2 cellular contexts compared by ENCODE assay signal in the genomic region with DNA sequence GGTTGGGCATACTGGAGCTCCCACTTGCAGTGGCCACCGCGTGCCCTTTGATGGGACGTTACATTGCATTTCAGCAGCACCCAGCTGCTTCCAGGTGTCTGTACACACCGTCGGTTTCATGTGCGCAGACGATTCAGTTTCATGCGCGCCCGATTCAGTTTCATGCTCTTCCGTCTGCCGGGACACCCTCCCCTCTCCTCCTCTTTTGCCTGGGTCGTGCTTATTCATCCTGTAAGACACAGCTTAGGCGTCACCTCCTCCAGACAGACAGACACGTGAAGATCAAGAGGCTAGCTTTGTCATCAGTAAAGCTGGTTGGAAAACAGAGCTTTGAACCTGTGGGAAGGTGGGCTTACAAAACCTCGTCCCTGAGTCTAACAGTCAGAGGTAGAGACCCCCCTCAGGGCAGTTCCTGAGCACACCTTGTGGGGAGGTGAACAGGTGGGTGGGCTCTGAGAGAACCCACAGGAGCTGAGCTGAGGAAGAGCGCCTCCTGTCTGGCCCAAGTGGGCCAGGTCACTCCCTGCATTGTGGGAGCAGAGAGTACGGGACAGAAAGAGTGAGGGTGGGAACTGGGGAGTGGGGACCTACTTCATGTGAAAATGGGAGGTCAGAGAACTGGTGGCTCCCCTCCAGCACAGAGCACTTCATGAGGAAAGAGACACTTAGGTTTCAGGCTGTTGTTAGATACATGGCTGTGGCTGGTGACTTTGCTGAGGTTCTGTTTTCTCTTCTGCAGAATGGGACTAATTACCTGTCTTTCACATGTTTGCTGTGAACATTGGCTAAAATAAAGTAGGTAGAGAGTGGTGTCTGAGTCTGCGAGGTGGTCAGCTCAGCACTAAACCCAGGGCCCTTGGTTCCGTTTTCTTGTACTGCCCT.
TF ChIP-seq lines count a peak whose summit lies in the region.

No MANE protein-coding gene starts in this region.

TF ChIP-seq in IMR-90, 13 proteins besides CTCF, POLR2A, EP300 and RAD21:
- no peak for TF ChIP-seq MAFK (IDR thresholded peaks at IDR 0.05; ENCODE audit: low read depth, low read length)
- TF ChIP-seq, protein P1, sequence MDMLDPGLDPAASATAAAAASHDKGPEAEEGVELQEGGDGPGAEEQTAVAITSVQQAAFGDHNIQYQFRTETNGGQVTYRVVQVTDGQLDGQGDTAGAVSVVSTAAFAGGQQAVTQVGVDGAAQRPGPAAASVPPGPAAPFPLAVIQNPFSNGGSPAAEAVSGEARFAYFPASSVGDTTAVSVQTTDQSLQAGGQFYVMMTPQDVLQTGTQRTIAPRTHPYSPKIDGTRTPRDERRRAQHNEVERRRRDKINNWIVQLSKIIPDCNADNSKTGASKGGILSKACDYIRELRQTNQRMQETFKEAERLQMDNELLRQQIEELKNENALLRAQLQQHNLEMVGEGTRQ (IDR thresholded peaks at IDR 0.05; ENCODE audit: low read depth, low read length): no peak
- TF ChIP-seq FOS (IDR thresholded peaks at IDR 0.05; ENCODE audit: low read depth, low read length): no peak
- TF ChIP-seq SMC3 (IDR thresholded peaks at IDR 0.05; ENCODE audit: low read depth, low read length): no peak

TF ChIP-seq in H1, 55 proteins besides CTCF, POLR2A, EP300 and RAD21:
- TF ChIP-seq CTBP2 (IDR thresholded peaks at IDR 0.05; ENCODE audit: borderline replicate concordance, insufficient read depth, insufficient read length, low read length): no peak
- TF ChIP-seq BCL11A (IDR thresholded peaks at IDR 0.05; ENCODE audit: low read depth in 2 of 2, low read length in 2 of 2): no peak
- no peak for TF ChIP-seq SIRT6 (IDR thresholded peaks at IDR 0.05; ENCODE audit: low read length)
- no peak for TF ChIP-seq BACH1 (IDR thresholded peaks at IDR 0.05; ENCODE audit: low read length)
- TF ChIP-seq MAFK (IDR thresholded peaks at IDR 0.05; ENCODE audit: low read depth, low read length): no peak
- TF ChIP-seq, protein P2, sequence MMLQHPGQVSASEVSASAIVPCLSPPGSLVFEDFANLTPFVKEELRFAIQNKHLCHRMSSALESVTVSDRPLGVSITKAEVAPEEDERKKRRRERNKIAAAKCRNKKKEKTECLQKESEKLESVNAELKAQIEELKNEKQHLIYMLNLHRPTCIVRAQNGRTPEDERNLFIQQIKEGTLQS (IDR thresholded peaks at IDR 0.05; ENCODE audit: insufficient read depth, low read depth, low read length): no peak
- TF ChIP-seq, protein P3, sequence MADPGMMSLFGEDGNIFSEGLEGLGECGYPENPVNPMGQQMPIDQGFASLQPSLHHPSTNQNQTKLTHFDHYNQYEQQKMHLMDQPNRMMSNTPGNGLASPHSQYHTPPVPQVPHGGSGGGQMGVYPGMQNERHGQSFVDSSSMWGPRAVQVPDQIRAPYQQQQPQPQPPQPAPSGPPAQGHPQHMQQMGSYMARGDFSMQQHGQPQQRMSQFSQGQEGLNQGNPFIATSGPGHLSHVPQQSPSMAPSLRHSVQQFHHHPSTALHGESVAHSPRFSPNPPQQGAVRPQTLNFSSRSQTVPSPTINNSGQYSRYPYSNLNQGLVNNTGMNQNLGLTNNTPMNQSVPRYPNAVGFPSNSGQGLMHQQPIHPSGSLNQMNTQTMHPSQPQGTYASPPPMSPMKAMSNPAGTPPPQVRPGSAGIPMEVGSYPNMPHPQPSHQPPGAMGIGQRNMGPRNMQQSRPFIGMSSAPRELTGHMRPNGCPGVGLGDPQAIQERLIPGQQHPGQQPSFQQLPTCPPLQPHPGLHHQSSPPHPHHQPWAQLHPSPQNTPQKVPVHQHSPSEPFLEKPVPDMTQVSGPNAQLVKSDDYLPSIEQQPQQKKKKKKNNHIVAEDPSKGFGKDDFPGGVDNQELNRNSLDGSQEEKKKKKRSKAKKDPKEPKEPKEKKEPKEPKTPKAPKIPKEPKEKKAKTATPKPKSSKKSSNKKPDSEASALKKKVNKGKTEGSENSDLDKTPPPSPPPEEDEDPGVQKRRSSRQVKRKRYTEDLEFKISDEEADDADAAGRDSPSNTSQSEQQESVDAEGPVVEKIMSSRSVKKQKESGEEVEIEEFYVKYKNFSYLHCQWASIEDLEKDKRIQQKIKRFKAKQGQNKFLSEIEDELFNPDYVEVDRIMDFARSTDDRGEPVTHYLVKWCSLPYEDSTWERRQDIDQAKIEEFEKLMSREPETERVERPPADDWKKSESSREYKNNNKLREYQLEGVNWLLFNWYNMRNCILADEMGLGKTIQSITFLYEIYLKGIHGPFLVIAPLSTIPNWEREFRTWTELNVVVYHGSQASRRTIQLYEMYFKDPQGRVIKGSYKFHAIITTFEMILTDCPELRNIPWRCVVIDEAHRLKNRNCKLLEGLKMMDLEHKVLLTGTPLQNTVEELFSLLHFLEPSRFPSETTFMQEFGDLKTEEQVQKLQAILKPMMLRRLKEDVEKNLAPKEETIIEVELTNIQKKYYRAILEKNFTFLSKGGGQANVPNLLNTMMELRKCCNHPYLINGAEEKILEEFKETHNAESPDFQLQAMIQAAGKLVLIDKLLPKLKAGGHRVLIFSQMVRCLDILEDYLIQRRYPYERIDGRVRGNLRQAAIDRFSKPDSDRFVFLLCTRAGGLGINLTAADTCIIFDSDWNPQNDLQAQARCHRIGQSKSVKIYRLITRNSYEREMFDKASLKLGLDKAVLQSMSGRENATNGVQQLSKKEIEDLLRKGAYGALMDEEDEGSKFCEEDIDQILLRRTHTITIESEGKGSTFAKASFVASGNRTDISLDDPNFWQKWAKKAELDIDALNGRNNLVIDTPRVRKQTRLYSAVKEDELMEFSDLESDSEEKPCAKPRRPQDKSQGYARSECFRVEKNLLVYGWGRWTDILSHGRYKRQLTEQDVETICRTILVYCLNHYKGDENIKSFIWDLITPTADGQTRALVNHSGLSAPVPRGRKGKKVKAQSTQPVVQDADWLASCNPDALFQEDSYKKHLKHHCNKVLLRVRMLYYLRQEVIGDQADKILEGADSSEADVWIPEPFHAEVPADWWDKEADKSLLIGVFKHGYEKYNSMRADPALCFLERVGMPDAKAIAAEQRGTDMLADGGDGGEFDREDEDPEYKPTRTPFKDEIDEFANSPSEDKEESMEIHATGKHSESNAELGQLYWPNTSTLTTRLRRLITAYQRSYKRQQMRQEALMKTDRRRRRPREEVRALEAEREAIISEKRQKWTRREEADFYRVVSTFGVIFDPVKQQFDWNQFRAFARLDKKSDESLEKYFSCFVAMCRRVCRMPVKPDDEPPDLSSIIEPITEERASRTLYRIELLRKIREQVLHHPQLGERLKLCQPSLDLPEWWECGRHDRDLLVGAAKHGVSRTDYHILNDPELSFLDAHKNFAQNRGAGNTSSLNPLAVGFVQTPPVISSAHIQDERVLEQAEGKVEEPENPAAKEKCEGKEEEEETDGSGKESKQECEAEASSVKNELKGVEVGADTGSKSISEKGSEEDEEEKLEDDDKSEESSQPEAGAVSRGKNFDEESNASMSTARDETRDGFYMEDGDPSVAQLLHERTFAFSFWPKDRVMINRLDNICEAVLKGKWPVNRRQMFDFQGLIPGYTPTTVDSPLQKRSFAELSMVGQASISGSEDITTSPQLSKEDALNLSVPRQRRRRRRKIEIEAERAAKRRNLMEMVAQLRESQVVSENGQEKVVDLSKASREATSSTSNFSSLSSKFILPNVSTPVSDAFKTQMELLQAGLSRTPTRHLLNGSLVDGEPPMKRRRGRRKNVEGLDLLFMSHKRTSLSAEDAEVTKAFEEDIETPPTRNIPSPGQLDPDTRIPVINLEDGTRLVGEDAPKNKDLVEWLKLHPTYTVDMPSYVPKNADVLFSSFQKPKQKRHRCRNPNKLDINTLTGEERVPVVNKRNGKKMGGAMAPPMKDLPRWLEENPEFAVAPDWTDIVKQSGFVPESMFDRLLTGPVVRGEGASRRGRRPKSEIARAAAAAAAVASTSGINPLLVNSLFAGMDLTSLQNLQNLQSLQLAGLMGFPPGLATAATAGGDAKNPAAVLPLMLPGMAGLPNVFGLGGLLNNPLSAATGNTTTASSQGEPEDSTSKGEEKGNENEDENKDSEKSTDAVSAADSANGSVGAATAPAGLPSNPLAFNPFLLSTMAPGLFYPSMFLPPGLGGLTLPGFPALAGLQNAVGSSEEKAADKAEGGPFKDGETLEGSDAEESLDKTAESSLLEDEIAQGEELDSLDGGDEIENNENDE (IDR thresholded peaks at IDR 0.05; ENCODE audit: insufficient replicate concordance, low read length): no peak
- TF ChIP-seq JUN (IDR thresholded peaks at IDR 0.05; ENCODE audit: low read depth, low read length): no peak
- no peak for TF ChIP-seq CBX8 (IDR thresholded peaks at IDR 0.05; ENCODE audit: borderline replicate concordance, low read depth, low read length)
- TF ChIP-seq, protein P4, sequence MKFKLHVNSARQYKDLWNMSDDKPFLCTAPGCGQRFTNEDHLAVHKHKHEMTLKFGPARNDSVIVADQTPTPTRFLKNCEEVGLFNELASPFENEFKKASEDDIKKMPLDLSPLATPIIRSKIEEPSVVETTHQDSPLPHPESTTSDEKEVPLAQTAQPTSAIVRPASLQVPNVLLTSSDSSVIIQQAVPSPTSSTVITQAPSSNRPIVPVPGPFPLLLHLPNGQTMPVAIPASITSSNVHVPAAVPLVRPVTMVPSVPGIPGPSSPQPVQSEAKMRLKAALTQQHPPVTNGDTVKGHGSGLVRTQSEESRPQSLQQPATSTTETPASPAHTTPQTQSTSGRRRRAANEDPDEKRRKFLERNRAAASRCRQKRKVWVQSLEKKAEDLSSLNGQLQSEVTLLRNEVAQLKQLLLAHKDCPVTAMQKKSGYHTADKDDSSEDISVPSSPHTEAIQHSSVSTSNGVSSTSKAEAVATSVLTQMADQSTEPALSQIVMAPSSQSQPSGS (IDR thresholded peaks at IDR 0.05; ENCODE audit: low read length): no peak
- no peak for TF ChIP-seq ASH2L (IDR thresholded peaks at IDR 0.05; ENCODE audit: low read length)
- no peak for TF ChIP-seq CBX5 (IDR thresholded peaks at IDR 0.05; ENCODE audit: low read depth, low read length)
- no peak for TF ChIP-seq EGR1 (IDR thresholded peaks at IDR 0.05; ENCODE audit: borderline replicate concordance, low read depth, low read length)
- no peak for TF ChIP-seq RNF2 (IDR thresholded peaks at IDR 0.05; ENCODE audit: borderline replicate concordance, low read depth, low read length, missing control alignments, poor library complexity, severe bottlenecking)
